In the genomic region with DNA sequence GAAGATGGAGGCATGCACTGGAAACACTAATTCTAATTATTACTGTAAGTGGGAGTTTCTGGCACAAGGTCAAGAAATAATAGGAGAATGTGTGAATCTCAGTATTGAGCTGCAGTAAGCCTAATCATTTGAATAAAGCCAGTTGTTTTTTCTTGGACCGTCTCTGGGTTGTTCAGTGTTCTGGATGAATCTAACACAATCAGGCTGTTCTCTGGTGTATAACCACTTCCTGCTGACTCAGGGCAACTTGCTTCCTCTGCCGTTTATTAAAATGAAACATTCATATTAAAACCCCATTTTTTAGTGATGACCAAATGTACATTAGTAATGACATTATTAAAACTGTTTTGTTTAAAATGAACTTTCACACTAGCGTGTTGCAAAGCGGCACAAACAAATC, we compare ENCODE assay signal across 8 cellular contexts.
A peak's percentile ranks its signal among the peaks of the same experiment; 100 is the strongest.
DNase-seq lines count a peak whose midpoint lies in the region; ATAC-seq and TF ChIP-seq lines count a peak whose summit lies in the region.

No MANE protein-coding gene starts in this region.

- CTCF ChIA-PET in CD4-positive, alpha-beta memory T cell (lab: Charles Lee; ENCODE audit: partially characterized antibody): interaction anchor here (1.5 kb wide), 1 partner anchor 15 kb away, joined by 3 read pairs; no protein-coding TSS in a partner anchor
- CTCF ChIA-PET in PC-3 (lab: Charles Lee): no interaction called here

- H4K20me1 ChIP-seq in PC-3 (ENCODE audit: low read length): no peaks in the 10 kb centered on the region

- peaks cover 30% of the 10 kb centered on the region for H3K4me1 ChIP-seq in CD4-positive, alpha-beta memory T cell (ENCODE audit: insufficient read depth, low read length)
- peaks cover 48% of the 10 kb centered on the region for H3K4me1 ChIP-seq in PC-3 (ENCODE audit: insufficient read depth, low read length)

- peaks cover 20 to 31% (median 27%) of the 10 kb centered on the region in 4 donors for H3K4me1 Mint-ChIP-seq in CD4-positive, alpha-beta memory T cell

- ATAC-seq in GM21576 (IDR thresholded peaks at IDR 0.05; ENCODE audit: unreplicated experiment) (peak; percentile 71), PC-3 (peak; percentile 90)

- intact Hi-C loops in CD4-positive, alpha-beta memory T cell (cut with micrococcal nuclease): no loop called here
- intact Hi-C loops in PC-3 (cut with micrococcal nuclease): loop anchor here (2.0 kb wide), 1 partner anchor 58 kb away; no protein-coding TSS in a partner anchor

- no peaks in the 10 kb centered on the region for H3K36me3 Mint-ChIP-seq in CD4-positive, alpha-beta memory T cell

- no TSS peak for BruUV-seq in PC-3 (replicated peaks; lab: Mats Ljungman, UMichigan)

- peak overlapping the region in 7 of 8 donors; percentile 26 to 83 (median 64) for H3K4me3 Mint-ChIP-seq in CD4-positive, alpha-beta memory T cell

- H3K4me2 ChIP-seq in PC-3 (ENCODE audit: low read length): peak overlapping the region; percentile 75

- peak overlapping the region; percentile 58 for H2AFZ ChIP-seq in PC-3 (ENCODE audit: low read length)

- no peak overlapping the region for H3K27ac ChIP-seq in CD4-positive, alpha-beta memory T cell (ENCODE audit: low read depth, low read length)
- H3K27ac ChIP-seq in PC-3 (ENCODE audit: low read length) (peak overlapping the region; percentile 89), WERI-Rb-1 (no peak overlapping the region)

- TF ChIP-seq CTCF in PC-3 (conservative IDR thresholded peaks at IDR 0.05; ENCODE audit: low read depth, low read length) (no peak), fibroblast of pulmonary artery (IDR thresholded peaks at IDR 0.05; ENCODE audit: low read length, missing control alignments) (no peak), WERI-Rb-1 (IDR thresholded peaks at IDR 0.05; ENCODE audit: low read depth, low read length) (no peak)

- H3K27me3 ChIP-seq in CD4-positive, alpha-beta memory T cell (ENCODE audit: insufficient read depth, low read length): no peaks in the 10 kb centered on the region
- H3K27me3 ChIP-seq in PC-3 (ENCODE audit: low read length): no peaks in the 10 kb centered on the region
- no peaks in the 10 kb centered on the region for H3K27me3 ChIP-seq in WERI-Rb-1 (ENCODE audit: insufficient read depth, low read depth, severe bottlenecking)

- H3F3A ChIP-seq in PC-3 (ENCODE audit: low read length, unreplicated experiment): no peaks in the 10 kb centered on the region

- DNase-seq in CD4-positive, alpha-beta memory T cell: peak; percentile 15 to 30 (median 25)
- peak; percentile 87 for DNase-seq in PC-3
- DNase-seq in fibroblast of pulmonary artery (ENCODE audit: low read depth): peak; percentile 80
- peak; percentile 62 for DNase-seq in superior temporal gyrus (ENCODE audit: extremely low spot score)
- DNase-seq in NCI-H2081 treated with DMSO at 0.1 percent for 48 hours (lab: John Stamatoyannopoulos, UW): no peak
- DNase-seq in NCI-H524 (lab: John Stamatoyannopoulos, UW): no peak
- DNase-seq in WERI-Rb-1: no peak

- no peaks in the 10 kb centered on the region for H3K9me3 ChIP-seq in CD4-positive, alpha-beta memory T cell (ENCODE audit: control insufficient read depth in 1 of 2, low read length in 2 of 2)
- no peaks in the 10 kb centered on the region for H3K9me3 ChIP-seq in PC-3 (ENCODE audit: low read length)
- peaks cover 2% of the 10 kb centered on the region for H3K9me3 ChIP-seq in WERI-Rb-1 (ENCODE audit: severe bottlenecking)

- H3K9ac ChIP-seq in PC-3 (ENCODE audit: low read length): peak overlapping the region; percentile 64

- no peaks in the 10 kb centered on the region for H3K27me3 Mint-ChIP-seq in CD4-positive, alpha-beta memory T cell

- no peaks in the 10 kb centered on the region for H3K9me2 ChIP-seq in PC-3 (replicated peaks; ENCODE audit: low read length)

- no peak overlapping the region for H3K4me3 ChIP-seq in CD4-positive, alpha-beta memory T cell (ENCODE audit: low read length in 2 of 2)
- 0 out of 2 replicates have a peak overlapping the region, but pooled peaks have one; percentile 17 for H3K4me3 ChIP-seq in PC-3 (ENCODE audit: low read length)
- H3K4me3 ChIP-seq in fibroblast of pulmonary artery (replicated peaks; ENCODE audit: low read depth, low read length): no peak overlapping the region
- H3K4me3 ChIP-seq in WERI-Rb-1 (ENCODE audit: low read depth, low read length): no peak overlapping the region

- POLR2A ChIA-PET in CD4-positive, alpha-beta memory T cell (lab: Charles Lee; ENCODE audit: partially characterized antibody): no interaction called here
- POLR2A ChIA-PET in PC-3 (lab: Charles Lee; ENCODE audit: unreplicated experiment): interaction anchor here (0.6 to 0.7 kb wide), 3 partner anchors 57 to 335 kb away, joined by 3 read pairs; no protein-coding TSS in a partner anchor

- no peaks in the 10 kb centered on the region for H3K9me3 Mint-ChIP-seq in CD4-positive, alpha-beta memory T cell

- H3K27ac Mint-ChIP-seq in CD4-positive, alpha-beta memory T cell: peak overlapping the region in 5 of 7 donors; percentile 22 to 81 (median 71)

- H3K36me3 ChIP-seq in CD4-positive, alpha-beta memory T cell (ENCODE audit: insufficient read depth, low read length): no peaks in the 10 kb centered on the region
- no peaks in the 10 kb centered on the region for H3K36me3 ChIP-seq in PC-3 (ENCODE audit: low read depth, low read length)
- H3K36me3 ChIP-seq in WERI-Rb-1: no peaks in the 10 kb centered on the region

- H3K79me2 ChIP-seq in PC-3 (ENCODE audit: low read length): no peaks in the 10 kb centered on the region

Comparison
In these comparisons a context has a peak if more than half of its experiments do, and no peak if none do; other contexts are left out.
1. DNase-seq: peak in CD4-positive, alpha-beta memory T cell (5 of 5), PC-3 (single experiment), fibroblast of pulmonary artery (single experiment) and superior temporal gyrus (single experiment); none in NCI-H2081 treated with DMSO at 0.1 percent for 48 hours (single experiment), NCI-H524 (0 of 2) and WERI-Rb-1 (single experiment).